Comparison of ENCODE assay signal across 8 cellular contexts in the genomic region with DNA sequence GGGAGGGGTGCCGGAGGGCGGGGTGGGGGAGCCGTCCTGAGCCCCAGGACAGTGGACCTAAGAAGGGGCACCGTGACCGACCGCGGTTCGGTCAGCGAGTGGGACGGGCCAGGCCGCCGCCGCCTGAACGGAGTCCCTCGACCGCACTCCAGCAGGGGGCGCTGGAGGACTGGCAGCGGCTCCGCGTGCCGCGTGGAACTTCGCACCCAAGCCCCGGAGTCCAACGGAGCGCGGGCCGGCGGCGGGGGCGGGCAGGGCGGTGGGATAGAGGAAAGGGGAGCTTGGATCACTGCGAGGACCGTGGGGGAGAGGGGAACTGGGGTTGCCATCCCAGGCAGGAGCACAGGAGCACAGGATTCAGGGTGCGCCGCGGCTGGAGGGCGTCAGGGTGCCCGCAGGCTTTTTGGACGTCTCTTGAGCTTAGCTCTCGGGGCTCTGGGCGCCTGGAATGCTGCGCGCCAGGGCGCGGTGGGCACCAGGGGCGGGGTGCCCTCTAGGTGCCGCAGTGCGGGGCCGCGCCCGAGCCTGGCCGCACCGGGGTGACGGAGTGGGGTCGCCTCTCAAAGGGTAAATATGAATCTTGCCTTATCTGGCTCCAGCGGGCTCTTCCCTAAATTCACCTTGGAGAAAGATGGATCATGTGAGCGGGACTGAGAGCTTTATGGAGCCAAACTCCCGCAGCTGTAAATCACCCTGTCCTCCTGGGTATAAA. TPM values are rescaled to one million over a fixed set of nuclear protein-coding genes. Genes with fewer than 3 reads are reported as not detected.
DNase-seq lines count a peak whose midpoint lies in the region; ATAC-seq and TF ChIP-seq lines count a peak whose summit lies in the region.

No MANE protein-coding gene starts in this region.

- no peaks in the 10 kb centered on the region for H3K36me3 ChIP-seq in kidney epithelial cell (ENCODE audit: control insufficient read depth, insufficient read depth, low read length)

- H3K4me3 ChIP-seq in cardiac fibroblast (replicated peaks in 1 of 2; ENCODE audit: low read depth in 2 of 2, low read length in 2 of 2) (no peak overlapping the region), kidney epithelial cell (ENCODE audit: low read depth, low read length) (no peak overlapping the region)

- DNase-seq in ELR (ENCODE audit: low read depth) (peak; percentile 57), LoVo (ENCODE audit: low spot score) (peak; percentile 62), cardiac fibroblast (ENCODE audit: low read depth in 2 of 2) (peak; percentile 48 to 52), kidney epithelial cell (ENCODE audit: low read depth) (no peak)
- DNase-seq in stimulated activated CD4-positive, alpha-beta T cell treated with anti-CD3 and anti-CD28 coated beads, Interleukin-2, amount 100 ng/mL, for 48 hours = peak; percentile 76 to 84

- peak; percentile 49 to 53 for ATAC-seq in activated CD4-positive, CD25-positive, alpha-beta regulatory T cell treated with anti-CD3 and anti-CD28 coated beads, Interleukin-2, amount 50 U/mL, for 24 hours
- no peak for ATAC-seq in GM21390 (IDR thresholded peaks at IDR 0.05; ENCODE audit: unreplicated experiment)
- no peak for ATAC-seq in GM18519 (IDR thresholded peaks at IDR 0.05; ENCODE audit: low FRiP score, unreplicated experiment)

- peaks cover 81% of the 10 kb centered on the region for H3K27me3 ChIP-seq in kidney epithelial cell (ENCODE audit: control insufficient read depth, insufficient read depth, low read length)

- TF ChIP-seq CTCF in cardiac fibroblast (IDR thresholded peaks at IDR 0.05; ENCODE audit: low read depth, low read length) = peak; percentile 58
- TF ChIP-seq CTCF in kidney epithelial cell (IDR thresholded peaks at IDR 0.05; ENCODE audit: insufficient read depth, low read length, poor library complexity, severe bottlenecking) = peak; percentile 68

RNA-seq across cellular contexts. Expression of gene OTOP2, which starts 0.4 kb away (rescaled TPM):
- total RNA-seq in kidney epithelial cell = not detected in 2 replicates

RNA-seq across cellular contexts. Expression of gene USH1G, which starts 0.6 kb away (rescaled TPM):
- not detected in 2 replicates for total RNA-seq in kidney epithelial cell

RNA-seq across cellular contexts. Expression of gene OTOP3, which starts 12.0 kb away (rescaled TPM):
- not detected in 2 replicates for total RNA-seq in kidney epithelial cell

RNA-seq across cellular contexts. Expression of gene FADS6, which starts 30.3 kb away (rescaled TPM):
- not detected in 2 replicates for total RNA-seq in kidney epithelial cell

RNA-seq across cellular contexts. Expression of gene HID1, which starts 48.9 kb away (rescaled TPM):
- total RNA-seq in kidney epithelial cell = 25.2 and 28.5 TPM in 2 replicates

Comparison
In these comparisons a context has a peak if more than half of its experiments do, and no peak if none do; other contexts are left out.
1. ATAC-seq: peak in activated CD4-positive, CD25-positive, alpha-beta regulatory T cell treated with anti-CD3 and anti-CD28 coated beads, Interleukin-2, amount 50 U/mL, for 24 hours (2 of 2); none in GM21390 (single experiment) and GM18519 (single experiment).